In genomic region chr1:14924455-14925325, GRCh38 we compare ENCODE assay signal across 8 cellular contexts.
DNase-seq lines count a peak whose midpoint lies in the region; ATAC-seq and TF ChIP-seq lines count a peak whose summit lies in the region.

No MANE protein-coding gene starts in this region.

- H4K20me1 ChIP-seq in DND-41 (ENCODE audit: insufficient read depth, low read length): peaks cover 56% of the 10 kb centered on the region

- peaks cover 37% of the 10 kb centered on the region for H3K79me2 ChIP-seq in DND-41 (ENCODE audit: insufficient read depth, low read length)

- H3K27ac ChIP-seq in DND-41 (ENCODE audit: low read length) (no peak overlapping the region), HUES6 (ENCODE audit: low read depth, low read length) (no peak overlapping the region), neuronal stem cell (replicated peaks; ENCODE audit: low read length) (no peak overlapping the region)

- H2BK120ac ChIP-seq in neuronal stem cell (ENCODE audit: low read depth, low read length): no peak overlapping the region

- H3K4me1 ChIP-seq in DND-41 (ENCODE audit: insufficient read depth, low read length) (peaks cover 20% of the 10 kb centered on the region), HUES6 (ENCODE audit: control insufficient read depth, insufficient read depth, low read length) (peaks cover 22% of the 10 kb centered on the region; the same call in 1 of the 2 replicates), neuronal stem cell (ENCODE audit: control insufficient read depth in 2 of 2, insufficient read depth in 1 of 2, low read depth in 1 of 2, low read length in 2 of 2) (peaks cover 10 to 34% of the 10 kb centered on the region in 2 donors)

- H3K27me3 ChIP-seq in DND-41 (ENCODE audit: insufficient read depth, low read length, poor library complexity) (peaks cover 11% of the 10 kb centered on the region), HUES6 (ENCODE audit: control insufficient read depth, insufficient read depth, low read length) (peaks cover 39% of the 10 kb centered on the region), neuronal stem cell (ENCODE audit: control insufficient read depth in 3 of 3, insufficient read depth in 3 of 3, low read depth in 1 of 3, low read length in 3 of 3) (peaks cover 0 to 25% (median 0%) of the 10 kb centered on the region in 3 experiments)

- H3K23ac ChIP-seq in neuronal stem cell (ENCODE audit: low read depth, low read length, poor library complexity): peak overlapping the region; percentile 44

- no CpG with 5 or more reads among the region's 93 CpGs for WGBS in neuronal stem cell (ENCODE audit: extremely low coverage in 2 of 2, insufficient read length in 2 of 2, insufficient replicate concordance in 1 of 2), 2 donors

- no peak overlapping the region for H4K8ac ChIP-seq in neuronal stem cell (ENCODE audit: low read depth, low read length)

- peak overlapping the region; percentile 37 to 63; a peak in 3 of 4 replicates for H3K4me3 ChIP-seq in DND-41 (ENCODE audit: low read depth in 1 of 2, low read length in 2 of 2)
- H3K4me3 ChIP-seq in HUES6 (ENCODE audit: low read depth, low read length): peak overlapping the region; percentile 69
- H3K4me3 ChIP-seq in neuronal stem cell (ENCODE audit: low read length in 2 of 2): peak overlapping the region; percentile 53 to 81

- no peak overlapping the region for H3K4ac ChIP-seq in neuronal stem cell (ENCODE audit: low read length)

- H3K18ac ChIP-seq in neuronal stem cell (ENCODE audit: low read length): peak overlapping the region; percentile 89

- H3K9ac ChIP-seq in DND-41 (ENCODE audit: low read depth, low read length) (peak overlapping the region; percentile 60), HUES6 (ENCODE audit: low read length) (peak overlapping the region; percentile 31), neuronal stem cell (ENCODE audit: low read depth, low read length, poor library complexity) (peak overlapping the region; percentile 51)

- H2BK5ac ChIP-seq in neuronal stem cell (ENCODE audit: low read length): no peak overlapping the region

- peak; percentile 6 for TF ChIP-seq CTCF in DND-41 (IDR thresholded peaks at IDR 0.05; ENCODE audit: borderline replicate concordance, extremely low read depth, low read length, poor library complexity, severe bottlenecking)

- no peak overlapping the region for H3K27ac Mint-ChIP-seq in activated naive CD4-positive, alpha-beta T cell treated with anti-CD3 and anti-CD28 coated beads, Interleukin-2, amount 50 U/mL, for 72 hours

- H3K9me3 ChIP-seq in DND-41 (ENCODE audit: insufficient read depth, low read length, severe bottlenecking): no peaks in the 10 kb centered on the region
- no peaks in the 10 kb centered on the region for H3K9me3 ChIP-seq in HUES6 (ENCODE audit: control insufficient read depth, insufficient read depth, low read depth, low read length)
- H3K9me3 ChIP-seq in neuronal stem cell (replicated peaks in 1 of 2; ENCODE audit: control insufficient read depth in 2 of 2, insufficient read depth in 1 of 2, low read depth in 1 of 2, low read length in 2 of 2): no peaks in the 10 kb centered on the region

- no peak overlapping the region for H2BK15ac ChIP-seq in neuronal stem cell (ENCODE audit: low read length)

- peak overlapping the region; percentile 84 for H3K14ac ChIP-seq in neuronal stem cell (ENCODE audit: low read length)

- peak overlapping the region; percentile 58 for H2AK5ac ChIP-seq in neuronal stem cell (ENCODE audit: low read depth, low read length)

- H2AFZ ChIP-seq in DND-41 (ENCODE audit: low read depth, low read length): peak overlapping the region; percentile 63; the same call in 1 of the 2 replicates
- peak overlapping the region; percentile 47 for H2AFZ ChIP-seq in neuronal stem cell (ENCODE audit: low read length)

- H3K79me1 ChIP-seq in neuronal stem cell (ENCODE audit: low read depth, low read length): peaks cover 3% of the 10 kb centered on the region

- ATAC-seq in DND-41 (ENCODE audit: insufficient read depth, low read depth): peak; percentile 67
- peak; percentile 54 to 59 for ATAC-seq in activated naive CD4-positive, alpha-beta T cell treated with anti-CD3 and anti-CD28 coated beads, Interleukin-2, amount 50 U/mL, for 72 hours
- no peak for ATAC-seq in HG03045 (IDR thresholded peaks at IDR 0.05; ENCODE audit: unreplicated experiment)
- no peak for ATAC-seq in GM19467 (IDR thresholded peaks at IDR 0.05; ENCODE audit: unreplicated experiment)

- no peak overlapping the region for H2BK12ac ChIP-seq in neuronal stem cell (ENCODE audit: low read length)

- H3K36me3 Mint-ChIP-seq in activated naive CD4-positive, alpha-beta T cell treated with anti-CD3 and anti-CD28 coated beads, Interleukin-2, amount 50 U/mL, for 72 hours: no peaks in the 10 kb centered on the region

- H4K91ac ChIP-seq in neuronal stem cell (ENCODE audit: low read depth, low read length, poor library complexity): no peak overlapping the region

- DNase-seq in DND-41 (peak; percentile 61), glomerular visceral epithelial cell (ENCODE audit: extremely low spot score) (peak; percentile 54), neuronal stem cell (ENCODE audit: low spot score) (no peak)
- DNase-seq in activated naive CD4-positive, alpha-beta T cell treated with anti-CD3 and anti-CD28 coated beads, Interleukin-2, amount 50 U/mL, for 72 hours (ENCODE audit: low spot score in 2 of 2): peak in 1 of 2 donors; percentile 15
- no peak for DNase-seq in activated effector memory CD4-positive, alpha-beta T cell treated with anti-CD3 and anti-CD28 coated beads, Interleukin-2, amount 50 U/mL, for 16 hours

- no peaks in the 10 kb centered on the region for H3K9me3 Mint-ChIP-seq in activated naive CD4-positive, alpha-beta T cell treated with anti-CD3 and anti-CD28 coated beads, Interleukin-2, amount 50 U/mL, for 72 hours

- H3K4me2 ChIP-seq in DND-41 (ENCODE audit: insufficient read depth, low read length): peak overlapping the region; percentile 77
- peak overlapping the region; percentile 93 for H3K4me2 ChIP-seq in neuronal stem cell (ENCODE audit: insufficient read depth, low read length, poor library complexity, severe bottlenecking)

- no peaks in the 10 kb centered on the region for H3K36me3 ChIP-seq in DND-41 (ENCODE audit: insufficient read depth, low read length)
- H3K36me3 ChIP-seq in HUES6 (ENCODE audit: control insufficient read depth, insufficient read depth, low read length): no peaks in the 10 kb centered on the region
- no peaks in the 10 kb centered on the region for H3K36me3 ChIP-seq in neuronal stem cell (replicated peaks in 1 of 2; ENCODE audit: control insufficient read depth in 2 of 2, insufficient read depth in 2 of 2, low read length in 2 of 2)

Comparison
In these comparisons a context has a peak if more than half of its experiments do, and no peak if none do; other contexts are left out.
1. ATAC-seq: peak in DND-41 (single experiment) and activated naive CD4-positive, alpha-beta T cell treated with anti-CD3 and anti-CD28 coated beads, Interleukin-2, amount 50 U/mL, for 72 hours (2 of 2); none in HG03045 (single experiment) and GM19467 (single experiment).
2. DNase-seq: peak in DND-41 (single experiment) and glomerular visceral epithelial cell (single experiment); none in neuronal stem cell (single experiment) and activated effector memory CD4-positive, alpha-beta T cell treated with anti-CD3 and anti-CD28 coated beads, Interleukin-2, amount 50 U/mL, for 16 hours (single experiment).
3. Peak in every context shown above with its lines, with median percentiles within 50 percentile points of each other: H3K4me3 ChIP-seq and H3K9ac ChIP-seq.